ENCODE assay signal across 22 cellular contexts in genomic region chr12:91461061-91461460, GRCh38.
DNase-seq lines count a peak whose midpoint lies in the region; ATAC-seq, FAIRE-seq and TF ChIP-seq lines count a peak whose summit lies in the region.
"Had no signal": no experiment of that assay in that cellular context is flagged by ENCODE, and none has a peak within 500 bp of the region (broad histone marks: within the 10 kb centered on the region; RNA-seq: fewer than 3 reads in every experiment).

No MANE protein-coding gene starts in this region.

- H3K36me3 ChIP-seq in hepatocyte (replicated peaks; ENCODE audit: insufficient read depth, low read depth) (no peaks in the 10 kb centered on the region), mucosa of descending colon (ENCODE audit: low read depth) (no peaks in the 10 kb centered on the region), small intestine (ENCODE audit: control insufficient read depth in 2 of 2, insufficient read depth in 2 of 2, low read length in 2 of 2) (no peaks in the 10 kb centered on the region)
- H3K36me3 ChIP-seq: BLaER1 treated with 17β-estradiol and CSF1 and Interleukin-3, amounts not matched to agents 10 nM and 100 nM had no signal

- no peaks in the 10 kb centered on the region for H3K79me2 ChIP-seq in hepatocyte

- no peaks in the 10 kb centered on the region for H3K27me3 ChIP-seq in hepatocyte
- no peaks in the 10 kb centered on the region for H3K27me3 ChIP-seq in small intestine (ENCODE audit: control insufficient read depth in 2 of 2, insufficient read depth in 2 of 2, low read length in 2 of 2)
- H3K27me3 ChIP-seq: BLaER1 treated with 17β-estradiol and CSF1 and Interleukin-3, amounts not matched to agents 10 nM and 100 nM had no signal

- H4K20me1 ChIP-seq in hepatocyte (ENCODE audit: insufficient read depth, poor library complexity, severe bottlenecking): no peaks in the 10 kb centered on the region
- H4K20me1 ChIP-seq: BLaER1 treated with 17β-estradiol and CSF1 and Interleukin-3, amounts not matched to agents 10 nM and 100 nM had no signal

- TF ChIP-seq POLR2A in GM12892 (IDR thresholded peaks at IDR 0.05; ENCODE audit: low read depth, low read length): no peak

- H3K9me3 ChIP-seq in hepatocyte (ENCODE audit: low read depth) (no peaks in the 10 kb centered on the region), mucosa of descending colon (no peaks in the 10 kb centered on the region), small intestine (ENCODE audit: control insufficient read depth, low read depth) (no peaks in the 10 kb centered on the region)
- H3K9me3 ChIP-seq: A549; BLaER1 treated with 17β-estradiol and CSF1 and Interleukin-3, amounts not matched to agents 10 nM and 100 nM; Caco-2 had no signal

- H3K27ac ChIP-seq in hepatocyte (peak overlapping the region; percentile 38), small intestine (ENCODE audit: low read depth in 1 of 2, low read length in 1 of 2) (no peak overlapping the region)
- H3K27ac ChIP-seq: 22Rv1; A549; BLaER1 treated with 17β-estradiol and CSF1 and Interleukin-3, amounts not matched to agents 10 nM and 100 nM; C4-2B had no signal

- 73% methylated on average over 1 of the region's 1 CpG for WGBS in hepatocyte (ENCODE audit: low lambda C conversion rate, missing lambda C conversion rate)
- 21 to 58% (median 40%) methylated on average over 1 of the region's 1 CpG for WGBS in small intestine, 3 donors

- no peak overlapping the region for H3K4me3 ChIP-seq in hepatocyte
- no peak overlapping the region for H3K4me3 ChIP-seq in mucosa of descending colon
- no peak overlapping the region for H3K4me3 ChIP-seq in small intestine (ENCODE audit: low read depth in 1 of 2, low read length in 2 of 2)
- H3K4me3 ChIP-seq: A549; BLaER1 treated with 17β-estradiol and CSF1 and Interleukin-3, amounts not matched to agents 10 nM and 100 nM had no signal

- TF ChIP-seq CTCF in hepatocyte (IDR thresholded peaks at IDR 0.05; ENCODE audit: poor library complexity): no peak
- TF ChIP-seq CTCF in mucosa of descending colon (IDR thresholded peaks at IDR 0.05): no peak

- peak overlapping the region; percentile 37 for H3K4me2 ChIP-seq in hepatocyte
- H3K4me2 ChIP-seq: A549; BLaER1 treated with 17β-estradiol and CSF1 and Interleukin-3, amounts not matched to agents 10 nM and 100 nM had no signal

- peak; percentile 23 for FAIRE-seq in small intestine (lab: Jason Lieb, UNC)
- no peak for FAIRE-seq in GM12892 (lab: Jason Lieb, UNC)
- FAIRE-seq: A549, D721Med, G401.6, GM12891, GM18507 had no signal

- H3K9me2 ChIP-seq in hepatocyte (replicated peaks; ENCODE audit: insufficient read depth): no peaks in the 10 kb centered on the region

- no peak overlapping the region for H2AFZ ChIP-seq in hepatocyte

- DNase-seq in hepatocyte (ENCODE audit: low spot score) (no peak), left colon (no peak), mucosa of descending colon (no peak), small intestine (peak; percentile 71), NCI-H345 treated with DMSO at 0.1 percent for 48 hours (lab: John Stamatoyannopoulos, UW; ENCODE audit: unreplicated experiment) (no peak), globus pallidus (ENCODE audit: low spot score) (no peak), GM12892 (ENCODE audit: insufficient read length) (no peak)
- DNase-seq: AML-193; Caco-2; Calu3; CD4-positive, alpha-beta T cell; CD8-positive, alpha-beta T cell; DMS79 treated with DMSO at 0.1 percent for 48 hours; GF-D8 had no signal

- ATAC-seq in left colon (peak; percentile 81), mucosa of descending colon (peak; percentile 61)
- ATAC-seq: A549; CD8-positive, alpha-beta T cell had no signal

- intact Hi-C loops in left colon (cut with DNase I, micrococcal nuclease) (no loop called here), mucosa of descending colon (cut with DNase I, micrococcal nuclease) (no loop called here)

- H3K4me1 ChIP-seq in hepatocyte (ENCODE audit: insufficient read depth): no peaks in the 10 kb centered on the region
- H3K4me1 ChIP-seq in mucosa of descending colon (ENCODE audit: low read depth): peaks cover 8% of the 10 kb centered on the region
- H3K4me1 ChIP-seq in small intestine (ENCODE audit: control insufficient read depth in 2 of 2, insufficient read depth in 1 of 2, low read depth in 1 of 2, low read length in 1 of 2): no peaks in the 10 kb centered on the region
- H3K4me1 ChIP-seq: A549; BLaER1 treated with 17β-estradiol and CSF1 and Interleukin-3, amounts not matched to agents 10 nM and 100 nM; Caco-2 had no signal
